ENCODE assay signal across 8 cellular contexts in genomic region chr7:66629222-66629658, GRCh38. TPM values are rescaled to one million over a fixed set of nuclear protein-coding genes. Genes with fewer than 3 reads are reported as not detected.
DNase-seq lines count a peak whose midpoint lies in the region; ATAC-seq and TF ChIP-seq lines count a peak whose summit lies in the region.

No MANE protein-coding gene starts in this region.

- H3K36me3 ChIP-seq in adrenal gland (replicated peaks in 1 of 2), result peaks cover 0 to 8% of the 10 kb centered on the region in 2 donors

- no peak for TF ChIP-seq CTCF in CD14-positive monocyte (IDR thresholded peaks at IDR 0.05)
- no peak for TF ChIP-seq CTCF in adrenal gland (IDR thresholded peaks at IDR 0.05)

- H3K4me1 Mint-ChIP-seq in CD14-positive monocyte, result peaks cover 45% of the 10 kb centered on the region
- H3K4me1 Mint-ChIP-seq in stimulated activated naive B cell treated with anti-CD40 and anti-IgM and Interleukin-4, amounts not matched to agents 10 μg/mL and 1 μg/mL and 100 μg/mL, for 72 hours, result peaks cover 32 to 50% of the 10 kb centered on the region in 2 donors

- H3K4me3 ChIP-seq in adrenal gland (peak overlapping the region in 2 of 4 donors; percentile 79), iPS-18c (ENCODE audit: insufficient read depth, low read depth, low read length) (peak overlapping the region; percentile 75)

- DNase-seq in CD14-positive monocyte (ENCODE audit: low spot score) (no peak), adrenal gland (peak; percentile 36 to 75 (median 53)), DMS53 (lab: John Stamatoyannopoulos, UW) (no peak), activated gamma-delta T cell treated with Interleukin-2 at 50 U/mL for 16 hours (no peak)
- DNase-seq in stimulated activated naive B cell treated with anti-CD40 and anti-IgM and Interleukin-4, amounts not matched to agents 10 μg/mL and 1 μg/mL and 100 μg/mL, for 72 hours, result no peak
- DNase-seq in central memory CD4-positive, alpha-beta T cell, result no peak

- peaks cover 4 to 28% of the 10 kb centered on the region in 2 donors for H3K4me1 ChIP-seq in adrenal gland (replicated peaks in 1 of 2)

- H3K9me3 Mint-ChIP-seq in CD14-positive monocyte, result peaks cover 0 to 5% (median 0%) of the 10 kb centered on the region in 7 donors
- H3K9me3 Mint-ChIP-seq in stimulated activated naive B cell treated with anti-CD40 and anti-IgM and Interleukin-4, amounts not matched to agents 10 μg/mL and 1 μg/mL and 100 μg/mL, for 72 hours, result no peaks in the 10 kb centered on the region

- H3K4me3 Mint-ChIP-seq in CD14-positive monocyte, result peak overlapping the region; percentile 57 to 82
- peak overlapping the region; percentile 87 to 91 for H3K4me3 Mint-ChIP-seq in stimulated activated naive B cell treated with anti-CD40 and anti-IgM and Interleukin-4, amounts not matched to agents 10 μg/mL and 1 μg/mL and 100 μg/mL, for 72 hours

- peak overlapping the region; percentile 79 to 97 (median 87) for H3K27ac Mint-ChIP-seq in CD14-positive monocyte
- H3K27ac Mint-ChIP-seq in stimulated activated naive B cell treated with anti-CD40 and anti-IgM and Interleukin-4, amounts not matched to agents 10 μg/mL and 1 μg/mL and 100 μg/mL, for 72 hours, result peak overlapping the region; percentile 96

- peak; percentile 0 for ATAC-seq in HG02884 (IDR thresholded peaks at IDR 0.05; ENCODE audit: unreplicated experiment)
- peak; percentile 0 to 1 for ATAC-seq in stimulated activated naive B cell treated with anti-CD40 and anti-IgM and Interleukin-4, amounts not matched to agents 10 μg/mL and 1 μg/mL and 100 μg/mL, for 72 hours (replicated peaks)

- WGBS in adrenal gland, 4 donors, result 6 to 15% (median 8%) methylated on average over 7 to 30 of the region's 30 CpGs

- TF ChIP-seq POLR2A in adrenal gland (IDR thresholded peaks at IDR 0.05), result no peak

- peak overlapping the region; percentile 75 to 99 (median 95) for H3K27ac ChIP-seq in adrenal gland

- H3K36me3 Mint-ChIP-seq in CD14-positive monocyte, result peaks cover 12 to 16% of the 10 kb centered on the region in 2 donors
- peaks cover 7 to 13% of the 10 kb centered on the region in 2 donors for H3K36me3 Mint-ChIP-seq in stimulated activated naive B cell treated with anti-CD40 and anti-IgM and Interleukin-4, amounts not matched to agents 10 μg/mL and 1 μg/mL and 100 μg/mL, for 72 hours

- no peaks in the 10 kb centered on the region for H3K9me3 ChIP-seq in adrenal gland (replicated peaks in 1 of 3)
- peaks cover 4% of the 10 kb centered on the region for H3K9me3 ChIP-seq in iPS-18c (ENCODE audit: control insufficient read depth, insufficient read depth, low read length)

- no peaks in the 10 kb centered on the region for H3K27me3 ChIP-seq in adrenal gland

- intact Hi-C loops in CD14-positive monocyte (cut with micrococcal nuclease), result loop anchor here (2.0 to 10.0 kb wide), 3 partner anchors 26 to 676 kb away; no protein-coding TSS in a partner anchor
- intact Hi-C loops in adrenal gland (cut with DNase I), result no loop called here

- peaks cover 14 to 47% (median 31%) of the 10 kb centered on the region in 3 donors for H3K27me3 Mint-ChIP-seq in CD14-positive monocyte (ENCODE audit: low read depth in 3 of 3)
- no peaks in the 10 kb centered on the region for H3K27me3 Mint-ChIP-seq in stimulated activated naive B cell treated with anti-CD40 and anti-IgM and Interleukin-4, amounts not matched to agents 10 μg/mL and 1 μg/mL and 100 μg/mL, for 72 hours

RNA-seq across cellular contexts. Expression of gene KCTD7, which starts 0.6 kb away (rescaled TPM):
- polyA plus RNA-seq in CD14-positive monocyte (1 to 10 TPM; 1.8 to 2.7 TPM), adrenal gland (10 to 100 TPM in 1 of 3 donors, 1 to 10 TPM in 2; 4.9 to 17.9 (median 6.0) TPM)
- 10 to 100 TPM; 10.2 to 25.0 (median 16.5) TPM for total RNA-seq in adrenal gland

Comparison
In these comparisons a context has a peak if more than half of its experiments do, and no peak if none do; other contexts are left out.
1. DNase-seq: peak in adrenal gland (7 of 7); none in CD14-positive monocyte (single experiment), stimulated activated naive B cell treated with anti-CD40 and anti-IgM and Interleukin-4, amounts not matched to agents 10 μg/mL and 1 μg/mL and 100 μg/mL, for 72 hours (single experiment), central memory CD4-positive, alpha-beta T cell (single experiment), DMS53 (single experiment) and activated gamma-delta T cell treated with Interleukin-2 at 50 U/mL for 16 hours (single experiment).
2. intact Hi-C loops: an anchor here in CD14-positive monocyte (2.0 to 10.0 kb wide); none called in adrenal gland.